In genomic region chr3:40584625-40585189, GRCh38 we compare ENCODE assay signal across 8 cellular contexts. TPM values are rescaled to one million over a fixed set of nuclear protein-coding genes. Genes with fewer than 3 reads are reported as not detected.
DNase-seq lines count a peak whose midpoint lies in the region; ATAC-seq, FAIRE-seq and TF ChIP-seq lines count a peak whose summit lies in the region.

No MANE protein-coding gene starts in this region.

- H3K36me3 ChIP-seq in RWPE2 (ENCODE audit: low read depth) (no peaks in the 10 kb centered on the region), neural cell (ENCODE audit: insufficient read depth, low read length) (no peaks in the 10 kb centered on the region)

- peak; percentile 93 for TF ChIP-seq CTCF in RWPE2 (IDR thresholded peaks at IDR 0.05; ENCODE audit: poor library complexity, severe bottlenecking)
- TF ChIP-seq CTCF in neural cell (IDR thresholded peaks at IDR 0.05; ENCODE audit: poor library complexity, severe bottlenecking) = peak; percentile 96

- TF ChIP-seq EP300 in neural cell (conservative IDR thresholded peaks at IDR 0.05; ENCODE audit: poor library complexity, severe bottlenecking) = no peak

- no peak overlapping the region for H3K4me3 ChIP-seq in RWPE2 (ENCODE audit: severe bottlenecking)
- peak overlapping the region; percentile 49 for H3K4me3 ChIP-seq in neural cell (ENCODE audit: low read length)

- TF ChIP-seq RAD21 in neural cell (conservative IDR thresholded peaks at IDR 0.05) = peak; percentile 96

- H3K9me3 ChIP-seq in RWPE2 (ENCODE audit: severe bottlenecking) (no peaks in the 10 kb centered on the region), neural cell (ENCODE audit: low read length) (no peaks in the 10 kb centered on the region)

- no peaks in the 10 kb centered on the region for H3K27me3 ChIP-seq in RWPE2 (ENCODE audit: insufficient read depth, poor library complexity, severe bottlenecking)
- H3K27me3 ChIP-seq in neural cell (ENCODE audit: insufficient read depth, low read depth, low read length) = no peaks in the 10 kb centered on the region

- DNase-seq in A172 (ENCODE audit: low spot score) (peak; percentile 48), GM18507 (ENCODE audit: extremely low spot score, insufficient read length, low read depth) (peak; percentile 25), HT1080 (ENCODE audit: low read depth) (peak; percentile 66), RWPE2 (ENCODE audit: low spot score) (peak; percentile 62), fibroblast of the conjunctiva (ENCODE audit: low read depth) (peak; percentile 82)
- peak; percentile 53 for DNase-seq in activated T-helper 9 cell treated with anti-CD3 and anti-CD28 coated beads, Interleukin-2, amount 50 U/mL, for 16 hours (ENCODE audit: low read depth)
- peak; percentile 44 for DNase-seq in stimulated activated naive CD4-positive, alpha-beta T cell treated with Interleukin-2 at 50 U/mL for 16 hours (lab: John Stamatoyannopoulos, UW)

- H3K9me2 ChIP-seq in neural cell (ENCODE audit: insufficient read depth, low read length) = no peaks in the 10 kb centered on the region

- H3K27ac ChIP-seq in RWPE2 (ENCODE audit: poor library complexity, severe bottlenecking) (no peak overlapping the region), neural cell (ENCODE audit: low read length) (peak overlapping the region; percentile 10)

- no peaks in the 10 kb centered on the region for H3K4me1 ChIP-seq in RWPE2 (ENCODE audit: insufficient read depth, poor library complexity, severe bottlenecking)

- H4K20me1 ChIP-seq in neural cell (ENCODE audit: insufficient read depth) = no peaks in the 10 kb centered on the region

- ATAC-seq in RWPE2 (ENCODE audit: low read depth) = peak; percentile 81

- no peaks in the 10 kb centered on the region for H3K79me2 ChIP-seq in neural cell (replicated peaks; ENCODE audit: insufficient read depth, low read length)

- H3K4me2 ChIP-seq in neural cell (ENCODE audit: low read length) = peak overlapping the region; percentile 48

- H3K9ac ChIP-seq in neural cell (ENCODE audit: low read length) = no peak overlapping the region

- H3F3A ChIP-seq in neural cell (ENCODE audit: insufficient read depth, low read length, poor library complexity, severe bottlenecking) = no peaks in the 10 kb centered on the region

- FAIRE-seq in GM18507 (lab: Jason Lieb, UNC) = peak; percentile 82

- no peak overlapping the region for H2AFZ ChIP-seq in neural cell (ENCODE audit: low read depth, low read length)

TF ChIP-seq in neural cell, 6 proteins besides CTCF, POLR2A, EP300 and RAD21:
- TF ChIP-seq SMC3 (conservative IDR thresholded peaks at IDR 0.05; ENCODE audit: poor library complexity) (peak; percentile 96), EZH2 (IDR thresholded peaks at IDR 0.05; ENCODE audit: borderline replicate concordance, insufficient read depth, low read length, poor library complexity, severe bottlenecking) (no peak)

RNA-seq across cellular contexts. Expression of gene ZNF621, which starts 59.9 kb away (rescaled TPM):
- 12.4 and 16.9 TPM in 2 replicates for total RNA-seq in A172 (2014; rRNA removed; shearing (Covaris generic))
- total RNA-seq in HT1080 (2014; rRNA removed; shearing (Covaris generic)) = 8.3 and 9.2 TPM in 2 replicates
- polyA plus RNA-seq in HT1080 (2015; cell fraction: cytosol; rRNA removed) = 13.8 and 16.0 TPM in 2 replicates
- 38.8 and 50.3 TPM in 2 replicates for polyA plus RNA-seq in HT1080 (2015; cell fraction: nucleus; rRNA removed)
- polyA plus RNA-seq in neural cell = 8.0 and 8.1 TPM in 2 replicates
- 9.0 and 12.8 TPM in 2 replicates for polyA minus RNA-seq in neural cell

Comparison
In these comparisons a context has a peak if more than half of its experiments do, and no peak if none do; other contexts are left out.
1. DNase-seq: peak in every context shown above with its lines; median percentile 82 in fibroblast of the conjunctiva; 66 in HT1080; 62 in RWPE2; 53 in activated T-helper 9 cell treated with anti-CD3 and anti-CD28 coated beads, Interleukin-2, amount 50 U/mL, for 16 hours; 48 in A172; 44 in stimulated activated naive CD4-positive, alpha-beta T cell treated with Interleukin-2 at 50 U/mL for 16 hours; 25 in GM18507.